18 cellular contexts compared by ENCODE assay signal in the genomic region with DNA sequence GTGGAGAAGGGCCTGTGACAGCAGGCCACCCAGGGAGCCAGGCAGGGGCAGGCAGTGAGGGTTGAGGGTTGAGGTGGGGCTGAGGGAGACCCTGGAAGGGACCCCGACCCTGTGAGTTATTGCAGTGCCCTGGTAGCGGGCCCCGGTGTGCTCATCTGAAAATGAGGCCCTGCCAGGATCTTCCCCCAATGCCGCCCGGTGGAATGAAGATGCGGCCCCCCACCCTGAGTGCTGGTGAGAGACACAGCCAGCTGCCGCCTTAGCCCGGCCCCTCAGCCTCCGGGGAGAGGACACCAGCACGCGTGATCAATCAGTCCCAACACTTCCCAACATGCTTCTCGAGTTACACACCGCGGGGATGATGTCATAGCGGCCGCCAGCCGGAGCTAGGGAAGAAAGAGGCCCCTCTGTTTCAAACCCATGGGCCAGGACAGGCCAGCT. TPM values are rescaled to one million over a fixed set of nuclear protein-coding genes. Genes with fewer than 3 reads are reported as not detected.
DNase-seq lines count a peak whose midpoint lies in the region; ATAC-seq, FAIRE-seq and TF ChIP-seq lines count a peak whose summit lies in the region.
"Had no signal": no experiment of that assay in that cellular context is flagged by ENCODE, and none has a peak within 500 bp of the region (broad histone marks: within the 10 kb centered on the region; RNA-seq: fewer than 3 reads in every experiment).

No MANE protein-coding gene starts in this region.

- H3K4me3 ChIP-seq in SJCRH30 (0 out of 2 replicates have a peak overlapping the region, but pooled peaks have one; percentile 8), kidney (ENCODE audit: low read length in 2 of 2) (no peak overlapping the region)
- H3K4me3 ChIP-seq: coronary artery, vagina had no signal

- no peak overlapping the region for H3K9ac ChIP-seq in kidney (ENCODE audit: low read length in 2 of 2)
- H3K9ac ChIP-seq: parathyroid adenoma had no signal

- no peak for FAIRE-seq in kidney (lab: Jason Lieb, UNC)

- DNase-seq in Ammon's horn (ENCODE audit: low spot score) (peak; percentile 63), SJCRH30 (peak; percentile 99), kidney (peak; percentile 47), pons (ENCODE audit: low spot score) (peak; percentile 66), RKO (ENCODE audit: low spot score) (no peak), NCI-H187 treated with DMSO at 0.1 percent for 48 hours (lab: John Stamatoyannopoulos, UW) (no peak), D341Med (ENCODE audit: low spot score) (no peak)
- DNase-seq: activated T-cell treated with anti-CD3 and anti-CD28 coated beads, Interleukin-2, amount 50 U/mL, for 72 hours; NCI-H2081; NCI-H82; stimulated activated naive CD8-positive, alpha-beta T cell treated with anti-CD3 and anti-CD28 coated beads, Interleukin-15, Interleukin-2, amounts not matched to agents 100 U/mL and 50 U/mL, for 24 hours; SW 1271 had no signal

- H3K4me1 ChIP-seq in SJCRH30: peaks cover 45% of the 10 kb centered on the region
- no peaks in the 10 kb centered on the region for H3K4me1 ChIP-seq in kidney (ENCODE audit: control insufficient read depth in 1 of 2, insufficient read depth in 1 of 2, low read depth in 1 of 2, low read length in 2 of 2)
- H3K4me1 ChIP-seq: parathyroid adenoma, vagina had no signal

- no peak for ATAC-seq in HG02885 (IDR thresholded peaks at IDR 0.05; ENCODE audit: poor library complexity, unreplicated experiment)
- ATAC-seq: activated T-cell treated with anti-CD3 and anti-CD28 coated beads, Interleukin-2, amount 50 U/mL, for 72 hours; stimulated activated naive CD8-positive, alpha-beta T cell treated with anti-CD3 and anti-CD28 coated beads, Interleukin-15, Interleukin-2, amounts not matched to agents 100 U/mL and 50 U/mL, for 24 hours had no signal

- H3K27ac ChIP-seq in SJCRH30 (peak overlapping the region; percentile 94), kidney (ENCODE audit: low read depth in 2 of 2, low read length in 2 of 2) (no peak overlapping the region)
- H3K27ac ChIP-seq: coronary artery, parathyroid adenoma, vagina had no signal

- H3K36me3 ChIP-seq in SJCRH30 (no peaks in the 10 kb centered on the region), kidney (ENCODE audit: control insufficient read depth in 1 of 2, insufficient read depth in 2 of 2, low read length in 2 of 2) (no peaks in the 10 kb centered on the region)
- H3K36me3 ChIP-seq: vagina had no signal

- TF ChIP-seq CTCF in kidney (IDR thresholded peaks at IDR 0.05; ENCODE audit: borderline replicate concordance, extremely low read depth, insufficient read depth): no peak

- H3K27me3 ChIP-seq in SJCRH30: no peaks in the 10 kb centered on the region; the same call in 1 of the 2 replicates
- H3K27me3 ChIP-seq: vagina had no signal

- intact Hi-C loops in kidney (cut with DNase I): no loop called here

- 0 out of 2 replicates have a peak, but pooled peaks cover 2% of the 10 kb centered on the region for H3K9me3 ChIP-seq in SJCRH30 (replicated peaks)
- H3K9me3 ChIP-seq in kidney (ENCODE audit: control insufficient read depth in 1 of 2, low read length in 2 of 2): no peaks in the 10 kb centered on the region
- H3K9me3 ChIP-seq: vagina had no signal

RNA-seq across cellular contexts. Expression of a gene that starts 36.1 kb away (rescaled TPM):
- total RNA-seq in SJCRH30 (2014; rRNA removed; shearing (Covaris generic)): not detected in 2 replicates
- not detected for total RNA-seq in kidney
- polyA plus RNA-seq in kidney (ENCODE audit: insufficient read depth, low read depth, low replicate concordance): not detected
- total RNA-seq: activated T-cell treated with anti-CD3 and anti-CD28 coated beads, Interleukin-2, amount 50 U/mL, for 72 hours; glomerular endothelial cell; vagina had no signal
- polyA plus RNA-seq: AG04450 had no signal

Comparison
In these comparisons a context has a peak if more than half of its experiments do, and no peak if none do; other contexts are left out.
1. DNase-seq: peak in Ammon's horn (single experiment), SJCRH30 (2 of 2), kidney (single experiment) and pons (single experiment); none in RKO (single experiment), NCI-H187 treated with DMSO at 0.1 percent for 48 hours (single experiment) and D341Med (single experiment).